8 cellular contexts compared by ENCODE assay signal in the genomic region with DNA sequence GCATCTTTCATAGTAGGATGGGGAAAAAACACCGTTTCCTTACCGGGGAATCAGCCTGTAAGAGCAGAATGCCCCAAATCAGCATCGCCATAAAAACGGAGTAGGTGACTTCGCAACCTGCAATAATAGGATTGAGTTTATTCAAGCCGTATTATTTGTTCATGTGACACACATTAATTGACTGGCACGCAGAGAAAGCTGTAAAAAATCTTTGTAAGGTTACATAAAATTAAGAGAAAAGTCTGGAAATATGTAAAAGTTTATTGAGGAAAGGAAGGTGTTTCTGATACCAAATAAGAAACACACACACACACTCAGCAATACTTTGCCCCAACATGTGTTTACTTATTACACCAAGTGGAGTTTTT. TPM values are rescaled to one million over a fixed set of nuclear protein-coding genes. Genes with fewer than 3 reads are reported as not detected.
DNase-seq lines count a peak whose midpoint lies in the region; ATAC-seq and TF ChIP-seq lines count a peak whose summit lies in the region.

No MANE protein-coding gene starts in this region.

- H3K4me3 ChIP-seq in iPS-11a (ENCODE audit: low read depth, low read length): peak overlapping the region; percentile 57
- H3K4me3 ChIP-seq in smooth muscle cell: peak overlapping the region; percentile 66

- WGBS in smooth muscle cell (ENCODE audit: low lambda C conversion rate): 15% methylated on average over 7 of the region's 7 CpGs

- H3K9ac ChIP-seq in smooth muscle cell (ENCODE audit: low read depth): peak overlapping the region; percentile 64

- H4K20me1 ChIP-seq in smooth muscle cell (ENCODE audit: low read depth): peaks cover 20% of the 10 kb centered on the region

- POLR2A ChIA-PET in HEK293T (lab: Yijun Ruan, JAX): interaction anchor here (0.8 to 3.1 kb wide), 4 partner anchors 9 to 61 kb away, joined by 3 to 17 read pairs (median 4); no protein-coding TSS in a partner anchor
- POLR2A ChIA-PET in activated CD8-positive, alpha-beta T cell treated with anti-CD3 and anti-CD28 coated beads, Interleukin-2, amount 10 ng/mL, durations not matched to agents 7 days and 5 days (lab: Charles Lee): interaction anchor here (1.2 to 2.6 kb wide), 3 partner anchors 41 to 67 kb away, joined by 4 to 21 read pairs (median 8); a partner anchor contains a TSS

- peak overlapping the region; percentile 87 for H3K4me3 Mint-ChIP-seq in activated CD8-positive, alpha-beta T cell treated with anti-CD3 and anti-CD28 coated beads, Interleukin-2, amount 10 ng/mL, durations not matched to agents 7 days and 5 days

- peaks cover 17% of the 10 kb centered on the region for H3K4me1 Mint-ChIP-seq in activated CD8-positive, alpha-beta T cell treated with anti-CD3 and anti-CD28 coated beads, Interleukin-2, amount 10 ng/mL, durations not matched to agents 7 days and 5 days (ENCODE audit: low read depth)

- H3K36me3 Mint-ChIP-seq in activated CD8-positive, alpha-beta T cell treated with anti-CD3 and anti-CD28 coated beads, Interleukin-2, amount 10 ng/mL, durations not matched to agents 7 days and 5 days (ENCODE audit: low read depth): peaks cover 4% of the 10 kb centered on the region

- H3K4me1 ChIP-seq in smooth muscle cell (ENCODE audit: low read depth): peaks cover 5% of the 10 kb centered on the region

- ATAC-seq in activated CD8-positive, alpha-beta T cell treated with anti-CD3 and anti-CD28 coated beads, Interleukin-2, amount 10 ng/mL, durations not matched to agents 7 days and 5 days: no peak

- peak overlapping the region; percentile 76 for H3K27ac Mint-ChIP-seq in activated CD8-positive, alpha-beta T cell treated with anti-CD3 and anti-CD28 coated beads, Interleukin-2, amount 10 ng/mL, durations not matched to agents 7 days and 5 days

- H3K27me3 Mint-ChIP-seq in activated CD8-positive, alpha-beta T cell treated with anti-CD3 and anti-CD28 coated beads, Interleukin-2, amount 10 ng/mL, durations not matched to agents 7 days and 5 days (ENCODE audit: low read depth): peaks cover 4% of the 10 kb centered on the region

- DNase-seq in HEK293T (ENCODE audit: extremely low spot score) (no peak), smooth muscle cell (lab: John Stamatoyannopoulos, UW; ENCODE audit: unreplicated experiment) (no peak), NCI-H345 treated with DMSO at 0.1 percent for 48 hours (lab: John Stamatoyannopoulos, UW; ENCODE audit: unreplicated experiment) (no peak), epidermal melanocyte (ENCODE audit: insufficient read length, low spot score) (no peak), NCI-H2029 (lab: John Stamatoyannopoulos, UW) (no peak), DMS79 treated with DMSO at 0.1 percent for 48 hours (lab: John Stamatoyannopoulos, UW) (no peak)
- no peak for DNase-seq in activated CD8-positive, alpha-beta T cell treated with anti-CD3 and anti-CD28 coated beads, Interleukin-2, amount 10 ng/mL, durations not matched to agents 7 days and 5 days

- H3K79me2 ChIP-seq in smooth muscle cell (ENCODE audit: low read depth): peaks cover 30% of the 10 kb centered on the region

- no peaks in the 10 kb centered on the region for H3K27me3 ChIP-seq in smooth muscle cell (ENCODE audit: low read depth)

- no peaks in the 10 kb centered on the region for H3K9me3 Mint-ChIP-seq in activated CD8-positive, alpha-beta T cell treated with anti-CD3 and anti-CD28 coated beads, Interleukin-2, amount 10 ng/mL, durations not matched to agents 7 days and 5 days (ENCODE audit: insufficient read depth)

- H3F3A ChIP-seq in smooth muscle cell (ENCODE audit: low read depth): peaks cover 7% of the 10 kb centered on the region

- H2AFZ ChIP-seq in smooth muscle cell (ENCODE audit: low read depth): peak overlapping the region; percentile 97

- CTCF ChIA-PET in HEK293T (lab: Yijun Ruan, JAX): no interaction called here
- CTCF ChIA-PET in activated CD8-positive, alpha-beta T cell treated with anti-CD3 and anti-CD28 coated beads, Interleukin-2, amount 10 ng/mL, durations not matched to agents 7 days and 5 days (lab: Charles Lee): interaction anchor here (1.2 to 2.6 kb wide), 2 partner anchors 11 to 105 kb away, joined by 3 to 13 read pairs; no protein-coding TSS in a partner anchor

- H3K9me3 ChIP-seq in smooth muscle cell (replicated peaks; ENCODE audit: low read depth): no peaks in the 10 kb centered on the region

- no peak for TF ChIP-seq CTCF in smooth muscle cell (IDR thresholded peaks at IDR 0.05; ENCODE audit: borderline replicate concordance, insufficient read depth, poor library complexity, severe bottlenecking)

- no peaks in the 10 kb centered on the region for H3K36me3 ChIP-seq in smooth muscle cell (ENCODE audit: low read depth)

- no peak overlapping the region for H3K27ac ChIP-seq in smooth muscle cell (ENCODE audit: low read depth)

- H3K4me2 ChIP-seq in smooth muscle cell: peak overlapping the region; percentile 98

TF ChIP-seq in HEK293T, 16 proteins besides CTCF, POLR2A, EP300 and RAD21:
- TF ChIP-seq ZNF384 (IDR thresholded peaks at IDR 0.05) (no peak), FOXA1 (IDR thresholded peaks at IDR 0.05) (no peak), ARNT (IDR thresholded peaks at IDR 0.05) (no peak), CTBP1 (IDR thresholded peaks at IDR 0.05; ENCODE audit: borderline replicate concordance) (no peak), L3MBTL2 (conservative IDR thresholded peaks at IDR 0.05) (peak; percentile 41; the same call in 1 of the 2 replicates)

RNA-seq across cellular contexts. Expression of a gene that starts 0.6 kb away (rescaled TPM):
- total RNA-seq in activated CD8-positive, alpha-beta T cell treated with anti-CD3 and anti-CD28 coated beads, Interleukin-2, amount 10 ng/mL, durations not matched to agents 7 days and 5 days: 10 to 100 TPM in 1 of 2 experiments, 1 to 10 TPM in 1; 8.9 to 10.7 TPM
- total RNA-seq in smooth muscle cell: 19.1 and 31.0 TPM in 2 replicates
- polyA plus RNA-seq in smooth muscle cell: 13.6 and 14.7 TPM in 2 replicates

RNA-seq across cellular contexts. Expression of a gene that starts 59.7 kb away (rescaled TPM):
- total RNA-seq in activated CD8-positive, alpha-beta T cell treated with anti-CD3 and anti-CD28 coated beads, Interleukin-2, amount 10 ng/mL, durations not matched to agents 7 days and 5 days: 10 to 100 TPM; 50.8 to 52.2 TPM
- total RNA-seq in smooth muscle cell: 24.0 and 26.6 TPM in 2 replicates
- polyA plus RNA-seq in smooth muscle cell: 5.0 and 6.7 TPM in 2 replicates
